ENCODE assay signal across 8 cellular contexts in the genomic region with DNA sequence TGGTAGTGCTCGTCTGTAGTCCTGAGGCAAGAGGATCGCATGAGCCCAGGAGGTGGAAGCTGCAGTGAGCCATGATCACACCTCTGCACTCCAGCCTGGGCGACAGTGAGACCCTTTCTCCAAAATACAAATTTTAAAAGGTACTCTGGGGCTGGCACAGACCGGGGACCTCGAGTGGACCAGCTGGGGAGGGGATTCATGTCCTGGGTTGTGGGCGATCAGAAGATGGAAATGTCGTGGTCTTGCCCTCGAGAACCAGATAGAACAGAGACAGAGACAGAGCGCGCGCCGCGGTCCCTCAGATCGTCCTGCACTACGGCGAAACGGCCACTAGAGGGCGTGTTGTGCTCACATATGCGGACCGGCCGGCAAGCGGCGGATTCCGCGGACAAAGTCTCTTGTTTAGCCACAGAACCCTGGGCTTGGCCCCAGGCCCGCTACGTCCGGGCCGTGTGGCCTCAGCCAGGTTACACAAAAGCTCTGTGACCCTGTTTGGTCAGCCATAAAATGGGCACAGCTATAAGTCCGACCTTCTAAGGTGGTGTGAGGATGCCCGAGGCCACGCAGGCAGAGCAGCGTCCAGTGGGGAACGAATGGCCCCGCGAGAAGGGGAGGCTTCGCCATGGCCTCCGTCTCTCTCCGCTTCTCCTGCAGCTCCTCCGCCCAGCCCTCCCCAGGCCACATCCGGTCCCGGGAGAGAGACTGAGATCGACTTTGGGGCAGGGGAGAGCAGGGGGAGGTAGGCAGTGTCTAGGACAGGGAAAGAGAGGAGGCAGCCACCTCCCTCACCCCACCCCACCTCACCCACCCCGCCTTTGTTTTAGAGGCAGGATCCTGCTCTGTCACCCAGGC. TPM values are rescaled to one million over a fixed set of nuclear protein-coding genes. Genes with fewer than 3 reads are reported as not detected.
DNase-seq lines count a peak whose midpoint lies in the region; ATAC-seq and TF ChIP-seq lines count a peak whose summit lies in the region.

No MANE protein-coding gene starts in this region.

- H3K4me1 ChIP-seq in BLaER1 (peaks cover 33% of the 10 kb centered on the region), HEK293 (ENCODE audit: control insufficient read depth, insufficient read depth, low read length) (no peaks in the 10 kb centered on the region)

- intact Hi-C loops in activated CD4-positive, alpha-beta T cell treated with anti-CD3 and anti-CD28 coated beads for 36 hours (cut with DNase I, micrococcal nuclease) = loop anchor here (1.0 to 5.0 kb wide), 4 partner anchors 15 to 275 kb away; a partner anchor contains a TSS
- intact Hi-C loops in left colon (cut with DNase I, micrococcal nuclease) = no loop called here

- CTCF ChIA-PET in HEK293 (lab: Yijun Ruan, JAX) = interaction anchor here (0.6 to 8.1 kb wide), 25 partner anchors 9 to 645 kb away, joined by 3 to 125 read pairs (median 4); no protein-coding TSS in a partner anchor
- CTCF ChIA-PET in activated CD4-positive, alpha-beta T cell treated with anti-CD3 and anti-CD28 coated beads for 36 hours (lab: Charles Lee) = interaction anchor here (0.6 to 6.1 kb wide), 15 partner anchors 11 to 63 kb away, joined by 3 to 76 read pairs (median 4); no protein-coding TSS in a partner anchor

- peak overlapping the region; percentile 38 for H3K27ac Mint-ChIP-seq in activated CD4-positive, alpha-beta T cell treated with anti-CD3 and anti-CD28 coated beads for 36 hours
- H3K27ac Mint-ChIP-seq in chondrocyte (ENCODE audit: unreplicated experiment) = peak overlapping the region; percentile 36

- peak; percentile 96 for TF ChIP-seq CTCF in HEK293 (tag by site-specific recombination; IDR thresholded peaks at IDR 0.05)
- peak; percentile 99 for TF ChIP-seq CTCF in chondrocyte (IDR thresholded peaks at IDR 0.05)

- H3K27ac ChIP-seq in BLaER1 = 0 out of 2 replicates have a peak overlapping the region, but pooled peaks have one; percentile 56
- H3K27ac ChIP-seq in HEK293 (ENCODE audit: extremely low read depth, low read depth, low read length) = no peak overlapping the region

- H4K20me1 ChIP-seq in BLaER1 = no peaks in the 10 kb centered on the region

- POLR2A ChIA-PET in HEK293 (lab: Yijun Ruan, JAX) = interaction anchor here (0.7 to 1.0 kb wide), 2 partner anchors 13 to 14 kb away, joined by 3 read pairs; no protein-coding TSS in a partner anchor
- POLR2A ChIA-PET in activated CD4-positive, alpha-beta T cell treated with anti-CD3 and anti-CD28 coated beads for 36 hours (lab: Charles Lee) = interaction anchor here (0.6 kb wide), 1 partner anchor 38 kb away, joined by 3 read pairs; no protein-coding TSS in a partner anchor

- H3K36me3 Mint-ChIP-seq in activated CD4-positive, alpha-beta T cell treated with anti-CD3 and anti-CD28 coated beads for 36 hours (ENCODE audit: low read depth) = no peaks in the 10 kb centered on the region
- no peaks in the 10 kb centered on the region for H3K36me3 Mint-ChIP-seq in chondrocyte (ENCODE audit: low read depth)

- H3K4me2 ChIP-seq in BLaER1 = peak overlapping the region; percentile 99

- H3K4me3 Mint-ChIP-seq in activated CD4-positive, alpha-beta T cell treated with anti-CD3 and anti-CD28 coated beads for 36 hours = peak overlapping the region; percentile 60
- peak overlapping the region; percentile 74 for H3K4me3 Mint-ChIP-seq in chondrocyte (ENCODE audit: unreplicated experiment)

- H3K4me1 Mint-ChIP-seq in activated CD4-positive, alpha-beta T cell treated with anti-CD3 and anti-CD28 coated beads for 36 hours = peaks cover 35% of the 10 kb centered on the region
- H3K4me1 Mint-ChIP-seq in chondrocyte (ENCODE audit: low read depth) = peaks cover 7% of the 10 kb centered on the region

- H3K27me3 ChIP-seq in BLaER1 = no peaks in the 10 kb centered on the region

- no peaks in the 10 kb centered on the region for H3K36me3 ChIP-seq in BLaER1
- no peaks in the 10 kb centered on the region; a peak in 1 of 3 replicates for H3K36me3 ChIP-seq in HEK293 (ENCODE audit: control insufficient read depth in 2 of 2, insufficient read depth in 1 of 2, low read length in 2 of 2)

- H3K27me3 Mint-ChIP-seq in activated CD4-positive, alpha-beta T cell treated with anti-CD3 and anti-CD28 coated beads for 36 hours = peaks cover 4% of the 10 kb centered on the region
- H3K27me3 Mint-ChIP-seq in chondrocyte (ENCODE audit: low read depth) = peaks cover 33% of the 10 kb centered on the region

- DNase-seq in NCI-H345 treated with DMSO at 0.1 percent for 48 hours (lab: John Stamatoyannopoulos, UW; ENCODE audit: unreplicated experiment) (peak; percentile 71), chondrocyte (ENCODE audit: low spot score) (no peak), left colon (peak; percentile 65 to 90)
- peak; percentile 91 for DNase-seq in activated CD4-positive, alpha-beta T cell treated with anti-CD3 and anti-CD28 coated beads for 36 hours
- DNase-seq in stimulated activated CD4-positive, alpha-beta T cell treated with anti-CD3 and anti-CD28 coated beads, Interleukin-1b, Interleukin-23, amount 100 ng/mL, for 1 hour (ENCODE audit: low read depth in 2 of 2) = peak; percentile 68 to 79

- H3K9me3 Mint-ChIP-seq in activated CD4-positive, alpha-beta T cell treated with anti-CD3 and anti-CD28 coated beads for 36 hours (ENCODE audit: low read depth) = no peaks in the 10 kb centered on the region
- no peaks in the 10 kb centered on the region for H3K9me3 Mint-ChIP-seq in chondrocyte (ENCODE audit: low read depth)

- no peaks in the 10 kb centered on the region for H3K9me3 ChIP-seq in BLaER1
- H3K9me3 ChIP-seq in HEK293 (ENCODE audit: control insufficient read depth, insufficient read depth, low read depth, low read length) = no peaks in the 10 kb centered on the region

- H3K9ac ChIP-seq in BLaER1 = peak overlapping the region; percentile 75

- peak overlapping the region; percentile 67 for H3K4me3 ChIP-seq in BLaER1
- H3K4me3 ChIP-seq in HEK293 (ENCODE audit: low read depth, low read length) = peak overlapping the region; percentile 46

- peak; percentile 85 for ATAC-seq in activated CD4-positive, alpha-beta T cell treated with anti-CD3 and anti-CD28 coated beads for 36 hours
- ATAC-seq in left colon (peak; percentile 94), HG03460 (IDR thresholded peaks at IDR 0.05; ENCODE audit: unreplicated experiment) (no peak)

TF ChIP-seq in HEK293, 187 proteins besides CTCF, POLR2A, EP300 and RAD21 (continues in another document):
- no peak for TF ChIP-seq ZNF175 (tag by site-specific recombination; IDR thresholded peaks at IDR 0.05)
- TF ChIP-seq ZNF660 (tag by site-specific recombination; IDR thresholded peaks at IDR 0.05) = peak; percentile 83
- peak; percentile 66; the same call in 1 of the 2 replicates for TF ChIP-seq ZSCAN30 (tag by site-specific recombination; IDR thresholded peaks at IDR 0.05)
- TF ChIP-seq, protein P1, sequence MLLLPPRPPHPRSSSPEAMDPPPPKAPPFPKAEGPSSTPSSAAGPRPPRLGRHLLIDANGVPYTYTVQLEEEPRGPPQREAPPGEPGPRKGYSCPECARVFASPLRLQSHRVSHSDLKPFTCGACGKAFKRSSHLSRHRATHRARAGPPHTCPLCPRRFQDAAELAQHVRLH (tag by site-specific recombination; IDR thresholded peaks at IDR 0.05) = no peak
- no peak for TF ChIP-seq ZNF544 (tag by site-specific recombination; IDR thresholded peaks at IDR 0.05)
- peak; percentile 64 for TF ChIP-seq SP2 (tag by site-specific recombination; IDR thresholded peaks at IDR 0.05)
- TF ChIP-seq, protein P2, sequence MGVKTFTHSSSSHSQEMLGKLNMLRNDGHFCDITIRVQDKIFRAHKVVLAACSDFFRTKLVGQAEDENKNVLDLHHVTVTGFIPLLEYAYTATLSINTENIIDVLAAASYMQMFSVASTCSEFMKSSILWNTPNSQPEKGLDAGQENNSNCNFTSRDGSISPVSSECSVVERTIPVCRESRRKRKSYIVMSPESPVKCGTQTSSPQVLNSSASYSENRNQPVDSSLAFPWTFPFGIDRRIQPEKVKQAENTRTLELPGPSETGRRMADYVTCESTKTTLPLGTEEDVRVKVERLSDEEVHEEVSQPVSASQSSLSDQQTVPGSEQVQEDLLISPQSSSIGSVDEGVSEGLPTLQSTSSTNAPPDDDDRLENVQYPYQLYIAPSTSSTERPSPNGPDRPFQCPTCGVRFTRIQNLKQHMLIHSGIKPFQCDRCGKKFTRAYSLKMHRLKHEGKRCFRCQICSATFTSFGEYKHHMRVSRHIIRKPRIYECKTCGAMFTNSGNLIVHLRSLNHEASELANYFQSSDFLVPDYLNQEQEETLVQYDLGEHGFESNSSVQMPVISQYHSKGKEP (tag by site-specific recombination; IDR thresholded peaks at IDR 0.05) = no peak
- TF ChIP-seq KLF8 (tag by site-specific recombination; IDR thresholded peaks at IDR 0.05) = peak; percentile 37; the same call in 1 of the 2 replicates
- TF ChIP-seq SP7 (tag by site-specific recombination; IDR thresholded peaks at IDR 0.05) = peak; percentile 64
- TF ChIP-seq ZNF157 (tag by site-specific recombination; IDR thresholded peaks at IDR 0.05) = no peak
- TF ChIP-seq ZBTB20 (tag by site-specific recombination; IDR thresholded peaks at IDR 0.05) = peak; percentile 76; the same call in 1 of the 2 replicates
- peak; percentile 28; the same call in 1 of the 2 replicates for TF ChIP-seq GLIS2 (tag by site-specific recombination; IDR thresholded peaks at IDR 0.05)
- TF ChIP-seq, protein P3, sequence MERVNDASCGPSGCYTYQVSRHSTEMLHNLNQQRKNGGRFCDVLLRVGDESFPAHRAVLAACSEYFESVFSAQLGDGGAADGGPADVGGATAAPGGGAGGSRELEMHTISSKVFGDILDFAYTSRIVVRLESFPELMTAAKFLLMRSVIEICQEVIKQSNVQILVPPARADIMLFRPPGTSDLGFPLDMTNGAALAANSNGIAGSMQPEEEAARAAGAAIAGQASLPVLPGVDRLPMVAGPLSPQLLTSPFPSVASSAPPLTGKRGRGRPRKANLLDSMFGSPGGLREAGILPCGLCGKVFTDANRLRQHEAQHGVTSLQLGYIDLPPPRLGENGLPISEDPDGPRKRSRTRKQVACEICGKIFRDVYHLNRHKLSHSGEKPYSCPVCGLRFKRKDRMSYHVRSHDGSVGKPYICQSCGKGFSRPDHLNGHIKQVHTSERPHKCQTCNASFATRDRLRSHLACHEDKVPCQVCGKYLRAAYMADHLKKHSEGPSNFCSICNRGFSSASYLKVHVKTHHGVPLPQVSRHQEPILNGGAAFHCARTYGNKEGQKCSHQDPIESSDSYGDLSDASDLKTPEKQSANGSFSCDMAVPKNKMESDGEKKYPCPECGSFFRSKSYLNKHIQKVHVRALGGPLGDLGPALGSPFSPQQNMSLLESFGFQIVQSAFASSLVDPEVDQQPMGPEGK (tag by site-specific recombination; IDR thresholded peaks at IDR 0.05) = peak; percentile 83; the same call in 1 of the 2 replicates
- TF ChIP-seq ZNF629 (tag by site-specific recombination; IDR thresholded peaks at IDR 0.05) = 0 out of 2 replicates have a peak, but pooled peaks have one; percentile 38
- TF ChIP-seq GLIS1 (tag by site-specific recombination; IDR thresholded peaks at IDR 0.05) = peak; percentile 53
- no peak for TF ChIP-seq SCRT2 (tag by site-specific recombination; IDR thresholded peaks at IDR 0.05)

RNA-seq across cellular contexts. Expression of a gene that starts 14.6 kb away (rescaled TPM):
- total RNA-seq in activated CD4-positive, alpha-beta T cell treated with anti-CD3 and anti-CD28 coated beads for 36 hours = 1 to 10 TPM; 6.5 to 6.6 TPM
- total RNA-seq in chondrocyte (1.5 to 2.8 TPM (median 1.7 TPM) in 3 replicates), left colon (under 1 TPM; 0.28 to 0.58 TPM)

Comparison
In these comparisons a context has a peak if more than half of its experiments do, and no peak if none do; other contexts are left out.
1. intact Hi-C loops: an anchor here in activated CD4-positive, alpha-beta T cell treated with anti-CD3 and anti-CD28 coated beads for 36 hours (1.0 to 5.0 kb wide); none called in left colon.